Comparison of ENCODE assay signal across 23 cellular contexts in the genomic region with DNA sequence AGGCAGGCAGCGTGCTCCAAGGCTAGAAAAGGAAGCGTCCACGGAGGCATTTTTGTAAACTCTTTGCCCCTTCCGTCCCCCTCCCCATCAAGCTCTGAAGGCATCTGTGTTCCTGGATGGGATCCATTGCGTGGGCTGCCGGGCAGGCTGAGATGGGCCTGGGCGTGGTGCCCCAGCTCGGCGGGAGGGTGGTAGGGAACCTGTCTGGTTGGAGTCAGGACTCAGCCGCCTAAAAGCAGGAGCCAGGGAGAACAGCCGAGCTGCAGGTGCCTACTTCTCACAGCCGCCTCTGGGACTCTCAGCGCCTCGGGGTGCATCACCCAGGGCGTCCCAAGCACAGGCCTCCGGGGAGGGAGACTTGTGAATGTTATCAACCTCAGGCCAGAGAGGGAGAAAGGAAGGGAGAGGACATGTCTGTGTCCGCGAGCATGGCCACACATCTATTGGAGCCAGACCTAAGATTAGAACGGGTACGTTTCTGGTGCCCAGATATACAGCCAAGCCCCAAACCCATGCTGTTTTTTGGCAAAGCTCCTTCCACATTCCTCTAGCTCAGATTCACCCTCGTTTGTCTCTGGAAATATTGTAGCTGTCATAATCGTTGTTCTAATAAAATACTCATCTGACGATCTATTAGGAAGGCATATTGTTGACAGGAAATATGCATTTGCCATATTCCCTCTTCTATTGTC. TPM values are rescaled to one million over a fixed set of nuclear protein-coding genes. Genes with fewer than 3 reads are reported as not detected.
DNase-seq lines count a peak whose midpoint lies in the region; ATAC-seq and TF ChIP-seq lines count a peak whose summit lies in the region.
"Had no signal": no experiment of that assay in that cellular context is flagged by ENCODE, and none has a peak within 500 bp of the region (broad histone marks: within the 10 kb centered on the region; RNA-seq: fewer than 3 reads in every experiment).

No MANE protein-coding gene starts in this region.

- CTCF ChIA-PET in mammary epithelial cell (lab: Charles Lee; ENCODE audit: low non-redundant PET) = no interaction called here

- WGBS in mammary epithelial cell (ENCODE audit: low coverage, missing lambda C conversion rate) = 17% methylated on average over 19 of the region's 23 CpGs
- WGBS in mesodermal cell (ENCODE audit: insufficient coverage in 2 of 2), 2 experiments = 92 to 96% methylated on average over 12 to 21 of the region's 23 CpGs
- 95% methylated on average over 23 of the region's 23 CpGs for WGBS in smooth muscle cell (ENCODE audit: low lambda C conversion rate)

- no peak overlapping the region for H3K9ac ChIP-seq in BLaER1
- H3K9ac ChIP-seq in mammary epithelial cell (ENCODE audit: insufficient read depth, low read length) = no peak overlapping the region
- H3K9ac ChIP-seq in smooth muscle cell (ENCODE audit: low read depth) = no peak overlapping the region

- TF ChIP-seq CTCF in mammary epithelial cell (conservative IDR thresholded peaks at IDR 0.05 in 1 of 2, IDR thresholded peaks at IDR 0.05 in 1 of 2; ENCODE audit: extremely low read depth in 1 of 2, insufficient read depth in 1 of 2, low read depth in 1 of 2, low read length in 2 of 2) (no peak), smooth muscle cell (IDR thresholded peaks at IDR 0.05; ENCODE audit: borderline replicate concordance, insufficient read depth, poor library complexity, severe bottlenecking) (no peak)

- no peak overlapping the region for H3K4me3 ChIP-seq in BLaER1
- no peak overlapping the region for H3K4me3 ChIP-seq in mammary epithelial cell (replicated peaks in 1 of 3; ENCODE audit: insufficient read depth in 1 of 3, low read depth in 2 of 3, low read length in 3 of 3)
- H3K4me3 ChIP-seq in mesodermal cell (ENCODE audit: extremely low read depth, insufficient read depth, low read length, poor library complexity, severe bottlenecking) = no peak overlapping the region
- H3K4me3 ChIP-seq in smooth muscle cell = no peak overlapping the region
- H3K4me3 ChIP-seq: A549, suprapubic skin, uterus had no signal

- no peaks in the 10 kb centered on the region for H3K27me3 ChIP-seq in BLaER1
- no peaks in the 10 kb centered on the region for H3K27me3 ChIP-seq in mammary epithelial cell (ENCODE audit: insufficient read depth, low read length)
- H3K27me3 ChIP-seq in smooth muscle cell (ENCODE audit: low read depth) = no peaks in the 10 kb centered on the region
- H3K27me3 ChIP-seq: suprapubic skin, uterus had no signal

- H3K79me2 ChIP-seq in mammary epithelial cell (ENCODE audit: insufficient read depth, low read length) (no peaks in the 10 kb centered on the region), smooth muscle cell (ENCODE audit: low read depth) (no peaks in the 10 kb centered on the region)

- H4K20me1 ChIP-seq in BLaER1 (no peaks in the 10 kb centered on the region), mammary epithelial cell (ENCODE audit: insufficient read depth, low read length) (no peaks in the 10 kb centered on the region), smooth muscle cell (ENCODE audit: low read depth) (no peaks in the 10 kb centered on the region)

- ATAC-seq in HG03457 (IDR thresholded peaks at IDR 0.05; ENCODE audit: unreplicated experiment) = no peak
- ATAC-seq in GM19351 (IDR thresholded peaks at IDR 0.05; ENCODE audit: unreplicated experiment) = no peak
- ATAC-seq: A549; activated CD8-positive, alpha-beta T cell treated with anti-CD3 and anti-CD28 coated beads, Interleukin-2, amount 10 ng/mL, durations not matched to agents 7 days and 5 days; activated naive CD4-positive, alpha-beta T cell treated with anti-CD3 and anti-CD28 coated beads, Interleukin-2, amount 50 U/mL, for 72 hours; HCT116; left lobe of liver; naive thymus-derived CD4-positive, alpha-beta T cell; stimulated activated memory B cell treated with anti-CD40 and anti-IgM and Interleukin-4, amounts not matched to agents 10 μg/mL and 1 μg/mL and 100 μg/mL, for 72 hours had no signal

- H2AFZ ChIP-seq in mammary epithelial cell (ENCODE audit: low read depth, low read length) (peak overlapping the region; percentile 60), smooth muscle cell (ENCODE audit: low read depth) (peak overlapping the region; percentile 82)

- intact Hi-C loops in mammary epithelial cell (cut with micrococcal nuclease) = no loop called here

- dilution Hi-C loops in mammary epithelial cell (cut with HindIII; ENCODE audit: low sequenced_read_pairs) = no loop called here

- H3K36me3 ChIP-seq in BLaER1 (no peaks in the 10 kb centered on the region), mammary epithelial cell (ENCODE audit: insufficient read depth, low read length) (no peaks in the 10 kb centered on the region), mesodermal cell (ENCODE audit: control insufficient read depth, insufficient read depth, low read length) (no peaks in the 10 kb centered on the region), smooth muscle cell (ENCODE audit: low read depth) (no peaks in the 10 kb centered on the region)
- H3K36me3 ChIP-seq: suprapubic skin, uterus had no signal

- peaks cover 12% of the 10 kb centered on the region for H3K4me1 ChIP-seq in BLaER1
- peaks cover 6% of the 10 kb centered on the region for H3K4me1 ChIP-seq in mammary epithelial cell (ENCODE audit: insufficient read depth, low read length)
- peaks cover 10% of the 10 kb centered on the region for H3K4me1 ChIP-seq in mesodermal cell (ENCODE audit: control insufficient read depth, insufficient read depth, low read length, poor library complexity, severe bottlenecking)
- H3K4me1 ChIP-seq in smooth muscle cell (ENCODE audit: low read depth) = no peaks in the 10 kb centered on the region
- H3K4me1 ChIP-seq: A549, uterus had no signal

- DNase-seq in mammary epithelial cell (no peak), smooth muscle cell (lab: John Stamatoyannopoulos, UW; ENCODE audit: unreplicated experiment) (no peak), NCI-H1694 (lab: John Stamatoyannopoulos, UW) (no peak), NCI-H526 treated with DMSO at 0.1 percent for 48 hours (lab: John Stamatoyannopoulos, UW) (no peak)
- DNase-seq: activated CD8-positive, alpha-beta T cell treated with anti-CD3 and anti-CD28 coated beads, Interleukin-2, amount 10 ng/mL, durations not matched to agents 7 days and 5 days; COR-L47; DMS53; Karpas-422; naive thymus-derived CD4-positive, alpha-beta T cell; retina; RPMI8226; stimulated activated CD4-positive, alpha-beta T cell treated with anti-CD3 and anti-CD28 coated beads, Interleukin-2, amount 100 ng/mL, for 48 hours; uterus had no signal

- BruUV-seq in mammary epithelial cell (replicated peaks; lab: Mats Ljungman, UMichigan) = no TSS peak

- H3K27ac ChIP-seq in BLaER1 = no peak overlapping the region
- H3K27ac ChIP-seq in mammary epithelial cell (ENCODE audit: insufficient read depth, low read depth, low read length) = no peak overlapping the region
- H3K27ac ChIP-seq in mesodermal cell (ENCODE audit: low read depth, low read length, severe bottlenecking) = peak overlapping the region; percentile 1
- H3K27ac ChIP-seq in smooth muscle cell (ENCODE audit: low read depth) = peak overlapping the region; percentile 30
- H3K27ac ChIP-seq: A549, suprapubic skin had no signal

- H3K9me3 ChIP-seq in BLaER1 (no peaks in the 10 kb centered on the region), mammary epithelial cell (replicated peaks; ENCODE audit: insufficient read depth, low read length) (no peaks in the 10 kb centered on the region), mesodermal cell (ENCODE audit: control insufficient read depth, low read length) (no peaks in the 10 kb centered on the region), smooth muscle cell (replicated peaks; ENCODE audit: low read depth) (no peaks in the 10 kb centered on the region)
- H3K9me3 ChIP-seq: A549, suprapubic skin, uterus had no signal

- no peaks in the 10 kb centered on the region for H3F3A ChIP-seq in smooth muscle cell (ENCODE audit: low read depth)

- H3K4me2 ChIP-seq in BLaER1 = peak overlapping the region; percentile 51
- H3K4me2 ChIP-seq in mammary epithelial cell (ENCODE audit: insufficient read depth, low read depth, low read length) = peak overlapping the region; percentile 25
- no peak overlapping the region for H3K4me2 ChIP-seq in smooth muscle cell
- H3K4me2 ChIP-seq: A549 had no signal

- in situ Hi-C loops in mammary epithelial cell (cut with MboI; ENCODE audit: low sequenced_read_pairs in 2 of 2) = no loop called here

RNA-seq across cellular contexts. Expression of a gene that starts 48.6 kb away (rescaled TPM):
- total RNA-seq in mammary epithelial cell (100 to 1,000 TPM; 111 to 126 TPM), smooth muscle cell (38.6 and 49.9 TPM in 2 replicates)
- polyA plus RNA-seq in mammary epithelial cell (141 TPM), smooth muscle cell (69.5 and 79.8 TPM in 2 replicates)
- 123 TPM for polyA minus RNA-seq in mammary epithelial cell
- 121 TPM for polyA plus RNA-seq in mesodermal cell (2013, experiment 1 of 2)
- 108 TPM for polyA plus RNA-seq in mesodermal cell (2013, experiment 2 of 2)

Comparison
In these comparisons a context has a peak if more than half of its experiments do, and no peak if none do; other contexts are left out.
1. H3K27ac ChIP-seq: peak in mesodermal cell (single experiment) and smooth muscle cell (single experiment); none in BLaER1 (single experiment) and mammary epithelial cell (single experiment).